ENCODE assay signal across 1 cellular context in genomic region chr14:23070262-23071129, GRCh38.
TF ChIP-seq lines count a peak whose summit lies in the region.

No MANE protein-coding gene starts in this region.

TF ChIP-seq in HepG2, 621 proteins besides CTCF, POLR2A, EP300 and RAD21 (continued from another document and continues in another):
- TF ChIP-seq HMGXB3 (CRISPR knock-in tag; IDR thresholded peaks at IDR 0.05; ENCODE audit: borderline replicate concordance) (no peak), NFKBIZ (CRISPR knock-in tag; IDR thresholded peaks at IDR 0.05) (no peak), SP5 (CRISPR knock-in tag; IDR thresholded peaks at IDR 0.05; ENCODE audit: borderline replicate concordance, low read depth) (0 out of 2 replicates have a peak, but pooled peaks have one; percentile 10), SNAPC2 (CRISPR knock-in tag; IDR thresholded peaks at IDR 0.05) (no peak; the same call in 1 of the 2 replicates), MAF1 (CRISPR knock-in tag; IDR thresholded peaks at IDR 0.05; ENCODE audit: borderline replicate concordance) (no peak), ZNF646 (CRISPR knock-in tag; IDR thresholded peaks at IDR 0.05) (no peak), SSRP1 (CRISPR knock-in tag; IDR thresholded peaks at IDR 0.05) (no peak), ZNF318 (CRISPR knock-in tag; IDR thresholded peaks at IDR 0.05) (peak; percentile 79; the same call in 1 of the 2 replicates), FOXO1 (CRISPR knock-in tag; IDR thresholded peaks at IDR 0.05) (no peak), SETDB1 (CRISPR knock-in tag; IDR thresholded peaks at IDR 0.05; ENCODE audit: borderline replicate concordance) (no peak), KDM5A (IDR thresholded peaks at IDR 0.05; ENCODE audit: borderline replicate concordance, low read length) (no peak), KIAA2018 (CRISPR knock-in tag; IDR thresholded peaks at IDR 0.05; ENCODE audit: borderline replicate concordance) (no peak), NFKB2 (CRISPR knock-in tag; IDR thresholded peaks at IDR 0.05; ENCODE audit: borderline replicate concordance) (no peak), DDIT3 (CRISPR knock-in tag; IDR thresholded peaks at IDR 0.05) (no peak), KDM3A (CRISPR knock-in tag; IDR thresholded peaks at IDR 0.05; ENCODE audit: low read depth) (no peak)
